In genomic region chr4:184474261-184475095, GRCh38 we compare ENCODE assay signal across 8 cellular contexts. TPM values are rescaled to one million over a fixed set of nuclear protein-coding genes. Genes with fewer than 3 reads are reported as not detected.
DNase-seq lines count a peak whose midpoint lies in the region; ATAC-seq and TF ChIP-seq lines count a peak whose summit lies in the region.

TSS of gene IRF2 (minus strand) at chr4:184474550. CDS start at chr4:184429064, 45,486 bp downstream.

- no peaks in the 10 kb centered on the region for H3K27me3 ChIP-seq in kidney epithelial cell (ENCODE audit: control insufficient read depth, insufficient read depth, low read length)

- POLR2A ChIA-PET in activated CD4-positive, alpha-beta T cell treated with anti-CD3 and anti-CD28 coated beads for 36 hours (lab: Charles Lee) = interaction anchor here (0.5 to 2.7 kb wide), 22 partner anchors 10 to 260 kb away, joined by 3 to 20 read pairs (median 4); partner anchors contain the start of genes CASP3 and CENPU

- peaks cover 59% of the 10 kb centered on the region for H3K4me1 Mint-ChIP-seq in activated CD4-positive, alpha-beta T cell treated with anti-CD3 and anti-CD28 coated beads for 36 hours
- peaks cover 17% of the 10 kb centered on the region for H3K4me1 Mint-ChIP-seq in chondrocyte (ENCODE audit: low read depth)

- H3K27me3 Mint-ChIP-seq in activated CD4-positive, alpha-beta T cell treated with anti-CD3 and anti-CD28 coated beads for 36 hours = no peaks in the 10 kb centered on the region
- no peaks in the 10 kb centered on the region for H3K27me3 Mint-ChIP-seq in chondrocyte (ENCODE audit: low read depth)

- intact Hi-C loops in activated CD4-positive, alpha-beta T cell treated with anti-CD3 and anti-CD28 coated beads for 36 hours (cut with DNase I, micrococcal nuclease) = loop anchor here (1.0 to 10.0 kb wide), 21 partner anchors 11 to 1560 kb away; partner anchors contain the start of genes CASP3 (in 2 of the 2), CENPU (in 2 of the 2), PRIMPOL (in 2 of the 2) and ACSL1 (in 1 of the 2)

- TF ChIP-seq CTCF in chondrocyte (IDR thresholded peaks at IDR 0.05) (peak; percentile 36), kidney epithelial cell (IDR thresholded peaks at IDR 0.05; ENCODE audit: insufficient read depth, low read length, poor library complexity, severe bottlenecking) (no peak)

- H3K27ac Mint-ChIP-seq in activated CD4-positive, alpha-beta T cell treated with anti-CD3 and anti-CD28 coated beads for 36 hours = peak within 1 kb of the TSS; percentile 94
- H3K27ac Mint-ChIP-seq in chondrocyte (ENCODE audit: unreplicated experiment) = peak within 1 kb of the TSS; percentile 94

- CTCF ChIA-PET in activated CD4-positive, alpha-beta T cell treated with anti-CD3 and anti-CD28 coated beads for 36 hours (lab: Charles Lee) = interaction anchor here (0.6 to 1.6 kb wide), 6 partner anchors 39 to 259 kb away, joined by 3 to 11 read pairs (median 4); partner anchors contain the start of gene CENPU

- peak; percentile 98 for DNase-seq in Ammon's horn (ENCODE audit: low spot score)
- DNase-seq in GM19238 (ENCODE audit: insufficient read length, low spot score) = peak; percentile 90
- DNase-seq in NCI-H524 (lab: John Stamatoyannopoulos, UW) = peak; percentile 57 to 59
- DNase-seq in activated CD4-positive, alpha-beta T cell treated with anti-CD3 and anti-CD28 coated beads for 36 hours = peak; percentile 99
- DNase-seq in chondrocyte (ENCODE audit: low spot score) = peak; percentile 97
- DNase-seq in kidney epithelial cell (ENCODE audit: low read depth) = peak; percentile 82
- DNase-seq in stimulated activated CD4-positive, alpha-beta T cell treated with anti-CD3 and anti-CD28 coated beads, Interleukin-15, amount 100 ng/mL, for 24 hours = peak; percentile 98

- peak within 1 kb of the TSS; percentile 88 for H3K4me3 Mint-ChIP-seq in activated CD4-positive, alpha-beta T cell treated with anti-CD3 and anti-CD28 coated beads for 36 hours
- peak within 1 kb of the TSS; percentile 89 for H3K4me3 Mint-ChIP-seq in chondrocyte (ENCODE audit: unreplicated experiment)

- no peaks in the 10 kb centered on the region for H3K9me3 Mint-ChIP-seq in activated CD4-positive, alpha-beta T cell treated with anti-CD3 and anti-CD28 coated beads for 36 hours (ENCODE audit: low read depth)
- no peaks in the 10 kb centered on the region for H3K9me3 Mint-ChIP-seq in chondrocyte (ENCODE audit: low read depth)

- H3K36me3 Mint-ChIP-seq in activated CD4-positive, alpha-beta T cell treated with anti-CD3 and anti-CD28 coated beads for 36 hours (ENCODE audit: low read depth) = peaks cover 35% of the 10 kb centered on the region
- no peaks in the 10 kb centered on the region for H3K36me3 Mint-ChIP-seq in chondrocyte (ENCODE audit: low read depth)

- H3K36me3 ChIP-seq in kidney epithelial cell (ENCODE audit: control insufficient read depth, insufficient read depth, low read length) = no peaks in the 10 kb centered on the region

- peak within 1 kb of the TSS; percentile 69 for H3K4me3 ChIP-seq in kidney epithelial cell (ENCODE audit: low read depth, low read length)

- ATAC-seq in HG03439 (IDR thresholded peaks at IDR 0.05; ENCODE audit: unreplicated experiment) = peak; percentile 60
- peak; percentile 76 for ATAC-seq in activated CD4-positive, alpha-beta T cell treated with anti-CD3 and anti-CD28 coated beads for 36 hours

RNA-seq across cellular contexts. Expression of gene IRF2, which starts in this region (rescaled TPM):
- 10 to 100 TPM; 50.1 to 68.9 TPM for total RNA-seq in activated CD4-positive, alpha-beta T cell treated with anti-CD3 and anti-CD28 coated beads for 36 hours
- total RNA-seq in chondrocyte (11.7 to 13.2 TPM (median 12.2 TPM) in 3 replicates), kidney epithelial cell (30.4 and 36.4 TPM in 2 replicates)

Comparison
In these comparisons a context has a peak if more than half of its experiments do, and no peak if none do; other contexts are left out.
1. Peak in every context shown above with its lines: DNase-seq, ATAC-seq and H3K4me3 ChIP-seq.